In the genomic region with DNA sequence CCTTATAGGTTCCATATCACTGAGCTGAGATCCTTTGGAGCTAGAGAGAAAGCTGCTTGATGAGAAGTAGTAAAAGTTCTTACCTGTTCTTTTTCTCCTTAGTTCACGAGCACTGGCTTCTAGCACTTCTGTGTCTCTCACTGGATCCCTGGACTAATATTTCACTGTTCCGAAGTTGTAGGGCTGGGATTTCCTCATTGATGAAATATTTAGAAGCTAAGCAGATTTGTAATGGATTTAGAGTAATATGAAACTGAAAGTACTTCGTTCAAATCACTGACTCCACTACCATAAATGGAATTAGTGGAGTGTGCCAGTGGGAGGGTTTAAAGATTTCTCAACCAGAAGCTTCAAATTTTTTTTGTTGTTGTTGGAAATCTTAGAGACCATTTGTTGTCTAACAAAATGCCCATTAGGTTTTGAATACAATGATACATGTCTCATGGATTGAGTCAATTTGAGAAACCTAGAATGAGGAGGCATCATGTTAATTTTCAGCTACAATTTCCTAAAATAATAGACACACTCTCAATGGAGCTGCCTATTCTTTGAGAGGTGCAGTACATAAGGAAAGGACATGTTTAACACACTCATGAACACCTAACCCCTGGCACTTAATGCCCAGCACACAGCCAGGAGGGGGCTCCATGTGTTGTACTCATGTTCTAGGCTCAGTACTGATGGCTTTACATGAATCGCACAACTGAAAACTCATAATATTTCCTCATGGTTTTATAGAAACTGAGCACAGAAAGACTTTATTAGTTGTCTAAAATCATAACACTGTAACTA, we compare ENCODE assay signal across 8 cellular contexts. TPM values are rescaled to one million over a fixed set of nuclear protein-coding genes. Genes with fewer than 3 reads are reported as not detected.
DNase-seq lines count a peak whose midpoint lies in the region; ATAC-seq and TF ChIP-seq lines count a peak whose summit lies in the region.

GBP1 (minus strand) TSS at position 132 of the 792 bp plus-strand sequence. CDS start 1,974 bp downstream, outside the sequence.

- peak within 1 kb of the TSS; percentile 96 for H3K27ac Mint-ChIP-seq in stimulated activated naive B cell treated with anti-CD40 and anti-IgM and Interleukin-4, amounts not matched to agents 10 μg/mL and 1 μg/mL and 100 μg/mL, for 72 hours
- H3K27ac Mint-ChIP-seq in endodermal cell, result no peak within 1 kb of the TSS

- H3K27ac ChIP-seq in DND-41 (ENCODE audit: low read length) (peak within 1 kb of the TSS; percentile 81), Karpas-422 (ENCODE audit: low read length) (no peak within 1 kb of the TSS), endodermal cell (ENCODE audit: low read depth, low read length) (no peak within 1 kb of the TSS)

- peak within 1 kb of the TSS; percentile 63 for H3K4me2 ChIP-seq in DND-41 (ENCODE audit: insufficient read depth, low read length)
- H3K4me2 ChIP-seq in Karpas-422 (ENCODE audit: low read depth, low read length, poor library complexity, severe bottlenecking), result peak within 1 kb of the TSS; percentile 66

- ATAC-seq in DND-41 (ENCODE audit: insufficient read depth, low read depth), result peak; percentile 77
- ATAC-seq in GM21515 (IDR thresholded peaks at IDR 0.05; ENCODE audit: unreplicated experiment), result peak; percentile 70
- ATAC-seq in stimulated activated naive B cell treated with anti-CD40 and anti-IgM and Interleukin-4, amounts not matched to agents 10 μg/mL and 1 μg/mL and 100 μg/mL, for 72 hours (replicated peaks), result peak; percentile 70 to 76

- H3K79me2 ChIP-seq in DND-41 (ENCODE audit: insufficient read depth, low read length) (peaks cover 21% of the 10 kb centered on the region), Karpas-422 (ENCODE audit: low read length) (no peaks in the 10 kb centered on the region)

- TF ChIP-seq CTCF in DND-41 (IDR thresholded peaks at IDR 0.05; ENCODE audit: borderline replicate concordance, extremely low read depth, low read length, poor library complexity, severe bottlenecking), result peak; percentile 31
- TF ChIP-seq CTCF in astrocyte of the spinal cord (IDR thresholded peaks at IDR 0.05; ENCODE audit: low read depth, low read length), result no peak
- no peak for TF ChIP-seq CTCF in endodermal cell (conservative IDR thresholded peaks at IDR 0.05)

- H4K20me1 ChIP-seq in DND-41 (ENCODE audit: insufficient read depth, low read length) (no peaks in the 10 kb centered on the region), Karpas-422 (ENCODE audit: insufficient read depth, low read depth, low read length) (no peaks in the 10 kb centered on the region)

- H3K27me3 ChIP-seq in DND-41 (ENCODE audit: insufficient read depth, low read length, poor library complexity) (no peaks in the 10 kb centered on the region), Karpas-422 (ENCODE audit: low read length) (no peaks in the 10 kb centered on the region), endodermal cell (ENCODE audit: control insufficient read depth, insufficient read depth, low read length, poor library complexity, severe bottlenecking) (no peaks in the 10 kb centered on the region)

- H3K4me3 Mint-ChIP-seq in stimulated activated naive B cell treated with anti-CD40 and anti-IgM and Interleukin-4, amounts not matched to agents 10 μg/mL and 1 μg/mL and 100 μg/mL, for 72 hours, result peak within 1 kb of the TSS; percentile 88 to 91
- no peak within 1 kb of the TSS for H3K4me3 Mint-ChIP-seq in endodermal cell

- no peaks in the 10 kb centered on the region for H3K27me3 Mint-ChIP-seq in stimulated activated naive B cell treated with anti-CD40 and anti-IgM and Interleukin-4, amounts not matched to agents 10 μg/mL and 1 μg/mL and 100 μg/mL, for 72 hours
- H3K27me3 Mint-ChIP-seq in endodermal cell (ENCODE audit: insufficient read depth), result no peaks in the 10 kb centered on the region

- H3K36me3 Mint-ChIP-seq in stimulated activated naive B cell treated with anti-CD40 and anti-IgM and Interleukin-4, amounts not matched to agents 10 μg/mL and 1 μg/mL and 100 μg/mL, for 72 hours, result peaks cover 5 to 12% of the 10 kb centered on the region in 2 donors
- H3K36me3 Mint-ChIP-seq in endodermal cell (ENCODE audit: low read depth), result no peaks in the 10 kb centered on the region

- H3K36me3 ChIP-seq in DND-41 (ENCODE audit: insufficient read depth, low read length) (peaks cover 8% of the 10 kb centered on the region), Karpas-422 (ENCODE audit: insufficient read depth, low read length) (no peaks in the 10 kb centered on the region), endodermal cell (ENCODE audit: control insufficient read depth, insufficient read depth, low read length) (no peaks in the 10 kb centered on the region)

- H3K9me3 ChIP-seq in DND-41 (ENCODE audit: insufficient read depth, low read length, severe bottlenecking) (no peaks in the 10 kb centered on the region), Karpas-422 (ENCODE audit: low read length) (no peaks in the 10 kb centered on the region), endodermal cell (ENCODE audit: control insufficient read depth, low read length) (no peaks in the 10 kb centered on the region)

- H3K9ac ChIP-seq in DND-41 (ENCODE audit: low read depth, low read length) (peak within 1 kb of the TSS; percentile 62), Karpas-422 (ENCODE audit: low read length) (peak within 1 kb of the TSS; percentile 39), endodermal cell (ENCODE audit: extremely low read depth, low read length, poor library complexity, severe bottlenecking) (no peak within 1 kb of the TSS)

- in situ Hi-C loops in astrocyte of the spinal cord (cut with HindIII; ENCODE audit: low sequenced_read_pairs), result no loop called here

- H2AFZ ChIP-seq in DND-41 (ENCODE audit: low read depth, low read length) (peak within 1 kb of the TSS; percentile 80), Karpas-422 (ENCODE audit: low read length) (0 out of 2 replicates have a peak within 1 kb of the TSS, but pooled peaks have one; percentile 53)

- no peaks in the 10 kb centered on the region for H3K9me3 Mint-ChIP-seq in stimulated activated naive B cell treated with anti-CD40 and anti-IgM and Interleukin-4, amounts not matched to agents 10 μg/mL and 1 μg/mL and 100 μg/mL, for 72 hours
- no peaks in the 10 kb centered on the region for H3K9me3 Mint-ChIP-seq in endodermal cell

- no peaks in the 10 kb centered on the region for H3K9me2 ChIP-seq in Karpas-422 (replicated peaks; ENCODE audit: insufficient read depth, low read length)

- H3K4me1 ChIP-seq in DND-41 (ENCODE audit: insufficient read depth, low read length), result peaks cover 60% of the 10 kb centered on the region
- H3K4me1 ChIP-seq in Karpas-422 (ENCODE audit: low read length), result peaks cover 5% of the 10 kb centered on the region; the same call in 1 of the 2 replicates
- H3K4me1 ChIP-seq in endodermal cell (ENCODE audit: control insufficient read depth, insufficient read depth, low read length), result peaks cover 3% of the 10 kb centered on the region

- 95 to 100% methylated on average over 2 to 4 of the region's 4 CpGs for WGBS in endodermal cell (ENCODE audit: insufficient coverage in 1 of 2, insufficient read length in 1 of 2), 2 experiments

- DNase-seq in DND-41, result peak; percentile 42
- DNase-seq in Karpas-422, result no peak
- peak; percentile 88 for DNase-seq in astrocyte of the spinal cord (ENCODE audit: low read depth, low spot score)
- peak; percentile 95 for DNase-seq in iris pigment epithelial cell (ENCODE audit: low read depth)
- DNase-seq in stimulated activated naive B cell treated with anti-CD40 and anti-IgM and Interleukin-4, amounts not matched to agents 10 μg/mL and 1 μg/mL and 100 μg/mL, for 72 hours, result no peak
- DNase-seq in endodermal cell, result no peak
- no peak for DNase-seq in NCI-H1436 (lab: John Stamatoyannopoulos, UW)

- H3K4me3 ChIP-seq in DND-41 (ENCODE audit: low read depth in 1 of 2, low read length in 2 of 2) (peak within 1 kb of the TSS; percentile 32 to 66; a peak in 3 of 4 replicates), Karpas-422 (ENCODE audit: low read length) (peak within 1 kb of the TSS; percentile 44; the same call in 1 of the 2 replicates), astrocyte of the spinal cord (ENCODE audit: low read depth, low read length) (peak within 1 kb of the TSS; percentile 61), endodermal cell (ENCODE audit: low read length) (no peak within 1 kb of the TSS)

- H3K4me1 Mint-ChIP-seq in stimulated activated naive B cell treated with anti-CD40 and anti-IgM and Interleukin-4, amounts not matched to agents 10 μg/mL and 1 μg/mL and 100 μg/mL, for 72 hours, result peaks cover 17 to 33% of the 10 kb centered on the region in 2 donors
- peaks cover 7% of the 10 kb centered on the region for H3K4me1 Mint-ChIP-seq in endodermal cell

RNA-seq across cellular contexts. Expression of gene GBP1, which starts in this region (rescaled TPM):
- 0.29 and 0.34 TPM in 2 replicates for total RNA-seq in Karpas-422 (2014; rRNA removed; shearing (Covaris generic); ENCODE audit: low replicate concordance)
- total RNA-seq in endodermal cell, result not detected
- 0.18 TPM for polyA plus RNA-seq in endodermal cell (2013, experiment 1 of 2)
- 0.21 TPM for polyA plus RNA-seq in endodermal cell (2013, experiment 2 of 2)

Comparison
In these comparisons a context has a peak if more than half of its experiments do, and no peak if none do; other contexts are left out.
1. DNase-seq: peak in DND-41 (single experiment), astrocyte of the spinal cord (single experiment) and iris pigment epithelial cell (single experiment); none in Karpas-422 (single experiment), stimulated activated naive B cell treated with anti-CD40 and anti-IgM and Interleukin-4, amounts not matched to agents 10 μg/mL and 1 μg/mL and 100 μg/mL, for 72 hours (single experiment), endodermal cell (single experiment) and NCI-H1436 (single experiment).
2. Peak in every context shown above with its lines, with median percentiles within 50 percentile points of each other: ATAC-seq.